In genomic region chr14:92392726-92393125, GRCh38 we compare ENCODE assay signal across 14 cellular contexts.
"Had no signal": no experiment of that assay in that cellular context is flagged by ENCODE, and none has a peak within 500 bp of the region (broad histone marks: within the 10 kb centered on the region; RNA-seq: fewer than 3 reads in every experiment).

No MANE protein-coding gene starts in this region.

- H3K27ac Mint-ChIP-seq: activated CD4-positive, alpha-beta memory T cell treated with anti-CD3 and anti-CD28 coated beads, Interleukin-2, amount 10 ng/mL, durations not matched to agents 7 days and 5 days; activated naive CD4-positive, alpha-beta T cell treated with anti-CD3 and anti-CD28 coated beads, Interleukin-2, amount 10 ng/mL, durations not matched to agents 7 days and 5 days; effector memory CD8-positive, alpha-beta T cell; stimulated activated naive CD8-positive, alpha-beta T cell treated with anti-CD3 and anti-CD28 coated beads, Interleukin-15, amount 100 ng/mL, for 72 hours had no signal

- H3K4me1 ChIP-seq: gastroesophageal sphincter had no signal

- ATAC-seq: effector memory CD8-positive, alpha-beta T cell; gastroesophageal sphincter; stimulated activated naive CD8-positive, alpha-beta T cell treated with anti-CD3 and anti-CD28 coated beads, Interleukin-15, amount 100 ng/mL, for 72 hours had no signal

- H3K4me1 Mint-ChIP-seq: activated CD4-positive, alpha-beta memory T cell treated with anti-CD3 and anti-CD28 coated beads, Interleukin-2, amount 10 ng/mL, durations not matched to agents 7 days and 5 days; activated naive CD4-positive, alpha-beta T cell treated with anti-CD3 and anti-CD28 coated beads, Interleukin-2, amount 10 ng/mL, durations not matched to agents 7 days and 5 days had no signal

- DNase-seq: activated CD4-positive, alpha-beta memory T cell treated with anti-CD3 and anti-CD28 coated beads, Interleukin-2, amount 10 ng/mL, durations not matched to agents 7 days and 5 days; activated CD8-positive, alpha-beta memory T cell treated with anti-CD3 and anti-CD28 coated beads, Interleukin-2, amount 50 U/mL, for 48 hours; activated naive CD4-positive, alpha-beta T cell treated with anti-CD3 and anti-CD28 coated beads, Interleukin-2, amount 10 ng/mL, durations not matched to agents 7 days and 5 days; caudate nucleus; cortex of kidney; effector memory CD8-positive, alpha-beta T cell; ovary; stimulated activated CD4-positive, alpha-beta T cell treated with anti-CD3 and anti-CD28 coated beads, Interleukin-15, amount 100 ng/mL, for 24 hours; stimulated activated CD4-positive, alpha-beta T cell treated with anti-CD3 and anti-CD28 coated beads, Interleukin-4, amount 100 ng/mL, for 24 hours; stimulated activated naive CD8-positive, alpha-beta T cell treated with anti-CD3 and anti-CD28 coated beads, Interleukin-15, amount 100 ng/mL, for 72 hours had no signal

- H3K4me3 ChIP-seq: gastroesophageal sphincter, ovary, thoracic aorta had no signal

- H3K27me3 ChIP-seq: ovary had no signal

- H3K27ac ChIP-seq: epithelial cell of prostate, gastroesophageal sphincter, ovary, thoracic aorta had no signal

- H3K9me3 Mint-ChIP-seq: activated CD4-positive, alpha-beta memory T cell treated with anti-CD3 and anti-CD28 coated beads, Interleukin-2, amount 10 ng/mL, durations not matched to agents 7 days and 5 days; activated naive CD4-positive, alpha-beta T cell treated with anti-CD3 and anti-CD28 coated beads, Interleukin-2, amount 10 ng/mL, durations not matched to agents 7 days and 5 days; effector memory CD8-positive, alpha-beta T cell; neural crest cell; stimulated activated naive CD8-positive, alpha-beta T cell treated with anti-CD3 and anti-CD28 coated beads, Interleukin-15, amount 100 ng/mL, for 72 hours had no signal

- H3K9me3 ChIP-seq: ovary, thoracic aorta had no signal

- H3K36me3 ChIP-seq: gastroesophageal sphincter, ovary, thoracic aorta had no signal

- H3K27me3 Mint-ChIP-seq: stimulated activated naive CD8-positive, alpha-beta T cell treated with anti-CD3 and anti-CD28 coated beads, Interleukin-15, amount 100 ng/mL, for 72 hours had no signal

- H3K4me3 Mint-ChIP-seq: activated CD4-positive, alpha-beta memory T cell treated with anti-CD3 and anti-CD28 coated beads, Interleukin-2, amount 10 ng/mL, durations not matched to agents 7 days and 5 days; activated naive CD4-positive, alpha-beta T cell treated with anti-CD3 and anti-CD28 coated beads, Interleukin-2, amount 10 ng/mL, durations not matched to agents 7 days and 5 days; effector memory CD8-positive, alpha-beta T cell; neural crest cell; stimulated activated naive CD8-positive, alpha-beta T cell treated with anti-CD3 and anti-CD28 coated beads, Interleukin-15, amount 100 ng/mL, for 72 hours had no signal

- H3K36me3 Mint-ChIP-seq: activated naive CD4-positive, alpha-beta T cell treated with anti-CD3 and anti-CD28 coated beads, Interleukin-2, amount 10 ng/mL, durations not matched to agents 7 days and 5 days had no signal
